ENCODE assay signal across 8 cellular contexts in genomic region chr15:83837946-83838571, GRCh38.
A peak's percentile ranks its signal among the peaks of the same experiment; 100 is the strongest.
DNase-seq lines count a peak whose midpoint lies in the region; ATAC-seq and TF ChIP-seq lines count a peak whose summit lies in the region.

No MANE protein-coding gene starts in this region.

- no peak overlapping the region for H3K27ac ChIP-seq in gastrocnemius medialis
- no peak overlapping the region for H3K27ac ChIP-seq in colonic mucosa

- TF ChIP-seq CTCF in endothelial cell (IDR thresholded peaks at IDR 0.05; ENCODE audit: unreplicated experiment): peak; percentile 30
- peak; percentile 36 for TF ChIP-seq CTCF in osteocyte (IDR thresholded peaks at IDR 0.05)
- peak in 1 of 5 experiments; percentile 9 for TF ChIP-seq CTCF in gastrocnemius medialis (IDR thresholded peaks at IDR 0.05 in 4 of 5, conservative IDR thresholded peaks at IDR 0.05 in 1 of 5)
- TF ChIP-seq CTCF in colonic mucosa (IDR thresholded peaks at IDR 0.05): no peak

- TF ChIP-seq POLR2A in gastrocnemius medialis (IDR thresholded peaks at IDR 0.05): no peak

- in situ Hi-C loops in gastrocnemius medialis (cut with MboI; ENCODE audit: low sequenced_read_pairs in 4 of 4): no loop called here

- H3K27ac Mint-ChIP-seq in endothelial cell (ENCODE audit: unreplicated experiment): no peak overlapping the region
- H3K27ac Mint-ChIP-seq in osteocyte (ENCODE audit: unreplicated experiment): no peak overlapping the region

- H3K36me3 Mint-ChIP-seq in endothelial cell (ENCODE audit: low read depth, unreplicated experiment) (no peaks in the 10 kb centered on the region), osteocyte (ENCODE audit: unreplicated experiment) (no peaks in the 10 kb centered on the region)

- H3K4me1 ChIP-seq in gastrocnemius medialis: no peaks in the 10 kb centered on the region
- no peaks in the 10 kb centered on the region for H3K4me1 ChIP-seq in colonic mucosa

- ATAC-seq in gastrocnemius medialis: no peak

- H3K4me3 ChIP-seq in gastrocnemius medialis (no peak overlapping the region), colonic mucosa (no peak overlapping the region)

- no peak overlapping the region for H3K9ac ChIP-seq in colonic mucosa (ENCODE audit: low read depth in 2 of 2, low read length in 2 of 2)

- no peaks in the 10 kb centered on the region for H3K27me3 Mint-ChIP-seq in endothelial cell (ENCODE audit: unreplicated experiment)
- no peaks in the 10 kb centered on the region for H3K27me3 Mint-ChIP-seq in osteocyte (ENCODE audit: unreplicated experiment)

- H3K27me3 ChIP-seq in gastrocnemius medialis (no peaks in the 10 kb centered on the region), colonic mucosa (no peaks in the 10 kb centered on the region)

- H3K36me3 ChIP-seq in gastrocnemius medialis (no peaks in the 10 kb centered on the region), colonic mucosa (no peaks in the 10 kb centered on the region)

- H3K9me3 Mint-ChIP-seq in endothelial cell (ENCODE audit: unreplicated experiment) (no peaks in the 10 kb centered on the region), osteocyte (ENCODE audit: unreplicated experiment) (peaks cover 3% of the 10 kb centered on the region)

- intact Hi-C loops in gastrocnemius medialis (cut with DNase I; ENCODE audit: low total_unique reads) (no loop called here), colonic mucosa (cut with DNase I) (no loop called here)

- H3K4me3 Mint-ChIP-seq in endothelial cell (ENCODE audit: unreplicated experiment) (no peak overlapping the region), osteocyte (ENCODE audit: unreplicated experiment) (no peak overlapping the region)

- H3K4me1 Mint-ChIP-seq in endothelial cell (ENCODE audit: unreplicated experiment): no peaks in the 10 kb centered on the region
- H3K4me1 Mint-ChIP-seq in osteocyte (ENCODE audit: unreplicated experiment): no peaks in the 10 kb centered on the region

- H3K9me3 ChIP-seq in gastrocnemius medialis: no peaks in the 10 kb centered on the region
- H3K9me3 ChIP-seq in colonic mucosa: no peaks in the 10 kb centered on the region

- peak; percentile 6 for DNase-seq in SIG-M5 treated with dmso at 0.1 percent for 504 hours (lab: John Stamatoyannopoulos, UW; ENCODE audit: unreplicated experiment)
- DNase-seq in SIG-M5 (lab: John Stamatoyannopoulos, UW): no peak
- peak; percentile 44 for DNase-seq in NCI-H2227 (lab: John Stamatoyannopoulos, UW; ENCODE audit: unreplicated experiment)
- peak; percentile 56 for DNase-seq in endothelial cell (ENCODE audit: low spot score)
- DNase-seq in osteocyte (ENCODE audit: extremely low spot score, unreplicated experiment): no peak
- DNase-seq in NCI-H1436 treated with DMSO at 0.1 percent for 48 hours (lab: John Stamatoyannopoulos, UW): no peak
- DNase-seq in gastrocnemius medialis: no peak
- no peak for DNase-seq in colonic mucosa

Comparison
In these comparisons a context has a peak if more than half of its experiments do, and no peak if none do; other contexts are left out.
1. DNase-seq: peak in SIG-M5 treated with dmso at 0.1 percent for 504 hours (single experiment), NCI-H2227 (single experiment) and endothelial cell (single experiment); none in SIG-M5 (single experiment), osteocyte (single experiment), NCI-H1436 treated with DMSO at 0.1 percent for 48 hours (single experiment), gastrocnemius medialis (0 of 2) and colonic mucosa (single experiment).